9 cellular contexts compared by ENCODE assay signal in genomic region chr2:18987592-18988073, GRCh38.
DNase-seq lines count a peak whose midpoint lies in the region; ATAC-seq, FAIRE-seq and TF ChIP-seq lines count a peak whose summit lies in the region.
"Had no signal": no experiment of that assay in that cellular context is flagged by ENCODE, and none has a peak within 500 bp of the region (broad histone marks: within the 10 kb centered on the region; RNA-seq: fewer than 3 reads in every experiment).

No MANE protein-coding gene starts in this region.

- no peaks in the 10 kb centered on the region for H3K27me3 ChIP-seq in pancreas

- H3K9me3 ChIP-seq in pancreas = no peaks in the 10 kb centered on the region

- no peak overlapping the region for H3K4me3 Mint-ChIP-seq in T-helper 2 cell treated with Interferon-gamma antibody and Interleukin-4, amounts not matched to agents 5 μg/mL and 100 μg/mL, for 36 hours
- H3K4me3 Mint-ChIP-seq: activated naive CD4-positive, alpha-beta T cell treated with anti-CD3 and anti-CD28 coated beads, Interleukin-2, amount 50 U/mL, for 24 hours had no signal

- no peak overlapping the region for H3K27ac Mint-ChIP-seq in T-helper 2 cell treated with Interferon-gamma antibody and Interleukin-4, amounts not matched to agents 5 μg/mL and 100 μg/mL, for 36 hours
- H3K27ac Mint-ChIP-seq: activated naive CD4-positive, alpha-beta T cell treated with anti-CD3 and anti-CD28 coated beads, Interleukin-2, amount 50 U/mL, for 24 hours had no signal

- H3K36me3 Mint-ChIP-seq in T-helper 2 cell treated with Interferon-gamma antibody and Interleukin-4, amounts not matched to agents 5 μg/mL and 100 μg/mL, for 36 hours (ENCODE audit: low read depth) = no peaks in the 10 kb centered on the region
- H3K36me3 Mint-ChIP-seq: activated naive CD4-positive, alpha-beta T cell treated with anti-CD3 and anti-CD28 coated beads, Interleukin-2, amount 50 U/mL, for 24 hours had no signal

- H3K9me3 Mint-ChIP-seq in T-helper 2 cell treated with Interferon-gamma antibody and Interleukin-4, amounts not matched to agents 5 μg/mL and 100 μg/mL, for 36 hours = no peaks in the 10 kb centered on the region
- H3K9me3 Mint-ChIP-seq: activated naive CD4-positive, alpha-beta T cell treated with anti-CD3 and anti-CD28 coated beads, Interleukin-2, amount 50 U/mL, for 24 hours had no signal

- intact Hi-C loops in pancreas (cut with DNase I) = no loop called here

- no peak overlapping the region for H3K4me3 ChIP-seq in pancreas

- no peak for TF ChIP-seq CTCF in pancreas (IDR thresholded peaks at IDR 0.05)

- no peak overlapping the region for H3K27ac ChIP-seq in pancreas

- peak in 1 of 4 donors; percentile 32 for ATAC-seq in pancreas

- H3K4me1 ChIP-seq in pancreas = peaks cover 0 to 20% (median 13%) of the 10 kb centered on the region in 3 donors

- no peaks in the 10 kb centered on the region for H3K4me1 Mint-ChIP-seq in T-helper 2 cell treated with Interferon-gamma antibody and Interleukin-4, amounts not matched to agents 5 μg/mL and 100 μg/mL, for 36 hours (ENCODE audit: low read depth)
- H3K4me1 Mint-ChIP-seq: activated naive CD4-positive, alpha-beta T cell treated with anti-CD3 and anti-CD28 coated beads, Interleukin-2, amount 50 U/mL, for 24 hours had no signal

- DNase-seq in EL = peak; percentile 95
- peak; percentile 23 for DNase-seq in NCI-H69 (lab: John Stamatoyannopoulos, UW)
- DNase-seq in fibroblast of gingiva (ENCODE audit: low read depth) = peak; percentile 84
- peak in 5 of 6 donors; percentile 29 to 58 (median 53) for DNase-seq in pancreas
- DNase-seq in islet precursor cell = no peak
- DNase-seq in GM19238 (ENCODE audit: insufficient read length, low spot score) = no peak
- DNase-seq in NCI-H2107 (lab: John Stamatoyannopoulos, UW) = no peak
- no peak for DNase-seq in T-helper 2 cell treated with Interferon-gamma antibody and Interleukin-4, amounts not matched to agents 5 μg/mL and 100 μg/mL, for 36 hours (ENCODE audit: low spot score)

- no peaks in the 10 kb centered on the region for H3K27me3 Mint-ChIP-seq in T-helper 2 cell treated with Interferon-gamma antibody and Interleukin-4, amounts not matched to agents 5 μg/mL and 100 μg/mL, for 36 hours (ENCODE audit: low read depth)
- H3K27me3 Mint-ChIP-seq: activated naive CD4-positive, alpha-beta T cell treated with anti-CD3 and anti-CD28 coated beads, Interleukin-2, amount 50 U/mL, for 24 hours had no signal

- no peaks in the 10 kb centered on the region for H3K36me3 ChIP-seq in pancreas

- FAIRE-seq in pancreas (lab: Jason Lieb, UNC) = peak; percentile 68

- 24 to 38% methylated on average over 4 of the region's 4 CpGs for WGBS in pancreas, 2 donors

Comparison
In these comparisons a context has a peak if more than half of its experiments do, and no peak if none do; other contexts are left out.
1. DNase-seq: peak in EL (single experiment), NCI-H69 (single experiment), fibroblast of gingiva (single experiment) and pancreas (5 of 6); none in islet precursor cell (single experiment), GM19238 (single experiment), NCI-H2107 (single experiment) and T-helper 2 cell treated with Interferon-gamma antibody and Interleukin-4, amounts not matched to agents 5 μg/mL and 100 μg/mL, for 36 hours (single experiment).